In genomic region chr11:2770556-2771301, GRCh38 we compare ENCODE assay signal across 12 cellular contexts.
DNase-seq lines count a peak whose midpoint lies in the region; ATAC-seq and TF ChIP-seq lines count a peak whose summit lies in the region.
"Had no signal": no experiment of that assay in that cellular context is flagged by ENCODE, and none has a peak within 500 bp of the region (broad histone marks: within the 10 kb centered on the region; RNA-seq: fewer than 3 reads in every experiment).

No MANE protein-coding gene starts in this region.

- peak; percentile 2 for DNase-seq in activated CD4-positive, alpha-beta T cell treated with anti-CD3 and anti-CD28 coated beads for 36 hours
- no peak for DNase-seq in activated CD4-positive, alpha-beta T cell treated with anti-CD3 and anti-CD28 coated beads, Interleukin-2, amount 10 ng/mL, durations not matched to agents 24 days and 14 days
- peak; percentile 46 for DNase-seq in activated CD8-positive, alpha-beta memory T cell treated with anti-CD3 and anti-CD28 coated beads for 24 hours
- DNase-seq in islet precursor cell (peak; percentile 51), smooth muscle cell (lab: John Stamatoyannopoulos, UW; ENCODE audit: unreplicated experiment) (no peak), NCI-H345 (lab: John Stamatoyannopoulos, UW) (no peak)
- DNase-seq: COR-L47, retina had no signal

- 86% methylated on average over 10 of the region's 10 CpGs for WGBS in smooth muscle cell (ENCODE audit: low lambda C conversion rate)

- intact Hi-C loops in activated CD4-positive, alpha-beta T cell treated with anti-CD3 and anti-CD28 coated beads for 36 hours (cut with DNase I, micrococcal nuclease) = no loop called here
- intact Hi-C loops in activated CD4-positive, alpha-beta T cell treated with anti-CD3 and anti-CD28 coated beads, Interleukin-2, amount 10 ng/mL, durations not matched to agents 24 days and 14 days (cut with micrococcal nuclease) = no loop called here

- no peaks in the 10 kb centered on the region for H3K79me2 ChIP-seq in smooth muscle cell (ENCODE audit: low read depth)

- H3K9me3 Mint-ChIP-seq in activated CD4-positive, alpha-beta T cell treated with anti-CD3 and anti-CD28 coated beads for 36 hours (ENCODE audit: low read depth) = no peaks in the 10 kb centered on the region
- H3K9me3 Mint-ChIP-seq in activated CD4-positive, alpha-beta T cell treated with anti-CD3 and anti-CD28 coated beads, Interleukin-2, amount 10 ng/mL, durations not matched to agents 24 days and 14 days = no peaks in the 10 kb centered on the region

- H3K4me1 ChIP-seq in smooth muscle cell (ENCODE audit: low read depth) = no peaks in the 10 kb centered on the region

- no peak overlapping the region for H2AFZ ChIP-seq in smooth muscle cell (ENCODE audit: low read depth)
- H2AFZ ChIP-seq: PC-9 had no signal

- H3K27ac ChIP-seq in smooth muscle cell (ENCODE audit: low read depth) = peak overlapping the region; percentile 77
- H3K27ac ChIP-seq: PC-9, thoracic aorta had no signal

- no peak overlapping the region for H3K4me2 ChIP-seq in smooth muscle cell
- H3K4me2 ChIP-seq: PC-9 had no signal

- no peak overlapping the region for H3K4me3 ChIP-seq in smooth muscle cell
- H3K4me3 ChIP-seq: PC-9, thoracic aorta had no signal

- CTCF ChIA-PET in activated CD4-positive, alpha-beta T cell treated with anti-CD3 and anti-CD28 coated beads for 36 hours (lab: Charles Lee) = no interaction called here

- no peaks in the 10 kb centered on the region for H3K9me3 ChIP-seq in smooth muscle cell (replicated peaks; ENCODE audit: low read depth)
- H3K9me3 ChIP-seq: thoracic aorta had no signal

- no peak overlapping the region for H3K4me3 Mint-ChIP-seq in activated CD4-positive, alpha-beta T cell treated with anti-CD3 and anti-CD28 coated beads for 36 hours
- no peak overlapping the region for H3K4me3 Mint-ChIP-seq in activated CD4-positive, alpha-beta T cell treated with anti-CD3 and anti-CD28 coated beads, Interleukin-2, amount 10 ng/mL, durations not matched to agents 24 days and 14 days

- H3K36me3 Mint-ChIP-seq in activated CD4-positive, alpha-beta T cell treated with anti-CD3 and anti-CD28 coated beads for 36 hours (ENCODE audit: low read depth) = peaks cover 3% of the 10 kb centered on the region
- no peaks in the 10 kb centered on the region for H3K36me3 Mint-ChIP-seq in activated CD4-positive, alpha-beta T cell treated with anti-CD3 and anti-CD28 coated beads, Interleukin-2, amount 10 ng/mL, durations not matched to agents 24 days and 14 days (ENCODE audit: low read depth)

- no peak overlapping the region for H3K27ac Mint-ChIP-seq in activated CD4-positive, alpha-beta T cell treated with anti-CD3 and anti-CD28 coated beads for 36 hours
- H3K27ac Mint-ChIP-seq in activated CD4-positive, alpha-beta T cell treated with anti-CD3 and anti-CD28 coated beads, Interleukin-2, amount 10 ng/mL, durations not matched to agents 24 days and 14 days = no peak overlapping the region

- H3K4me1 Mint-ChIP-seq in activated CD4-positive, alpha-beta T cell treated with anti-CD3 and anti-CD28 coated beads for 36 hours = peaks cover 15% of the 10 kb centered on the region
- H3K4me1 Mint-ChIP-seq in activated CD4-positive, alpha-beta T cell treated with anti-CD3 and anti-CD28 coated beads, Interleukin-2, amount 10 ng/mL, durations not matched to agents 24 days and 14 days = peaks cover 6% of the 10 kb centered on the region

- no peak for TF ChIP-seq CTCF in smooth muscle cell (IDR thresholded peaks at IDR 0.05; ENCODE audit: borderline replicate concordance, insufficient read depth, poor library complexity, severe bottlenecking)

- no peaks in the 10 kb centered on the region for H3K27me3 Mint-ChIP-seq in activated CD4-positive, alpha-beta T cell treated with anti-CD3 and anti-CD28 coated beads for 36 hours
- no peaks in the 10 kb centered on the region for H3K27me3 Mint-ChIP-seq in activated CD4-positive, alpha-beta T cell treated with anti-CD3 and anti-CD28 coated beads, Interleukin-2, amount 10 ng/mL, durations not matched to agents 24 days and 14 days

- no peaks in the 10 kb centered on the region for H3K27me3 ChIP-seq in smooth muscle cell (ENCODE audit: low read depth)

- H3K36me3 ChIP-seq in smooth muscle cell (ENCODE audit: low read depth) = no peaks in the 10 kb centered on the region
- H3K36me3 ChIP-seq: thoracic aorta had no signal

- no peak for ATAC-seq in activated CD4-positive, alpha-beta T cell treated with anti-CD3 and anti-CD28 coated beads for 36 hours
- ATAC-seq in GM21423 (IDR thresholded peaks at IDR 0.05; ENCODE audit: unreplicated experiment) (no peak), GM18907 (IDR thresholded peaks at IDR 0.05; ENCODE audit: unreplicated experiment) (no peak)

- H4K20me1 ChIP-seq in smooth muscle cell (ENCODE audit: low read depth) = no peaks in the 10 kb centered on the region

- POLR2A ChIA-PET in activated CD4-positive, alpha-beta T cell treated with anti-CD3 and anti-CD28 coated beads for 36 hours (lab: Charles Lee) = no interaction called here

- H3K9ac ChIP-seq in smooth muscle cell (ENCODE audit: low read depth) = peak overlapping the region; percentile 78

- H3F3A ChIP-seq in smooth muscle cell (ENCODE audit: low read depth) = no peaks in the 10 kb centered on the region

Comparison
In these comparisons a context has a peak if more than half of its experiments do, and no peak if none do; other contexts are left out.
1. DNase-seq: peak in activated CD4-positive, alpha-beta T cell treated with anti-CD3 and anti-CD28 coated beads for 36 hours (single experiment), activated CD8-positive, alpha-beta memory T cell treated with anti-CD3 and anti-CD28 coated beads for 24 hours (single experiment) and islet precursor cell (single experiment); none in activated CD4-positive, alpha-beta T cell treated with anti-CD3 and anti-CD28 coated beads, Interleukin-2, amount 10 ng/mL, durations not matched to agents 24 days and 14 days (single experiment), smooth muscle cell (single experiment) and NCI-H345 (single experiment).